Comparison of ENCODE assay signal across 17 cellular contexts in the genomic region with DNA sequence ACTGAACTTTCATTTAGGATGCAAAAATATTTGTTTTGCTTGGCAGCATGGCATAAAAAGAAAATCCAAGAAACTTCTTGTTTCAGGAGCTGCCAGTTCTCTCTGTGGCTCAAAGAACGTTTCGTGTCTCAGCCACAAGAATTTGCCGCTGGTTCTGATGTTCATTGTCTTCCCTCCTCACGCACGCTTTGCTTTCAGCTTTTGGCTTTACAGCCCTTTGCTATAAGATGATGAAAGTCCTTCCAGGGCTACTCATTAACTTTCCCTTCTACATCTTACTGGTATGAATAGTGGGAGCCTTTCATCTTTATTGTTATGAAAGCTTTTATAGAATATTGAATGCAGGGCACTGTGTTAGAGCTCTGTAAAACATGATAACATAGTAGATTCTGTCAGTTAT.
DNase-seq lines count a peak whose midpoint lies in the region; ATAC-seq, FAIRE-seq and TF ChIP-seq lines count a peak whose summit lies in the region.
"Had no signal": no experiment of that assay in that cellular context is flagged by ENCODE, and none has a peak within 500 bp of the region (broad histone marks: within the 10 kb centered on the region; RNA-seq: fewer than 3 reads in every experiment).

No MANE protein-coding gene starts in this region.

- H2AFZ ChIP-seq in astrocyte (ENCODE audit: low read depth, low read length): no peak overlapping the region

- H3K27ac Mint-ChIP-seq in astrocyte (ENCODE audit: unreplicated experiment): no peak overlapping the region
- H3K27ac Mint-ChIP-seq: activated CD4-positive, alpha-beta memory T cell treated with anti-CD3 and anti-CD28 coated beads, Interleukin-2, amount 10 ng/mL, durations not matched to agents 7 days and 5 days; CD4-positive, CD25-positive, alpha-beta regulatory T cell; stimulated activated naive CD8-positive, alpha-beta T cell treated with anti-CD3 and anti-CD28 coated beads, Interleukin-15, Interleukin-2, amounts not matched to agents 100 ng/mL and 50 ng/mL, for 24 hours had no signal

- H3K27ac ChIP-seq in astrocyte (ENCODE audit: low read depth, low read length): peak overlapping the region; percentile 71
- H3K27ac ChIP-seq: RWPE1 had no signal

- H3K4me1 Mint-ChIP-seq in astrocyte (ENCODE audit: low read depth, unreplicated experiment): peaks cover 36% of the 10 kb centered on the region
- H3K4me1 Mint-ChIP-seq: activated CD4-positive, alpha-beta memory T cell treated with anti-CD3 and anti-CD28 coated beads, Interleukin-2, amount 10 ng/mL, durations not matched to agents 7 days and 5 days; CD4-positive, CD25-positive, alpha-beta regulatory T cell; central memory CD8-positive, alpha-beta T cell had no signal

- H3K36me3 Mint-ChIP-seq in astrocyte (ENCODE audit: low read depth, unreplicated experiment): no peaks in the 10 kb centered on the region
- H3K36me3 Mint-ChIP-seq: CD4-positive, CD25-positive, alpha-beta regulatory T cell had no signal

- no peaks in the 10 kb centered on the region for H3K9me3 Mint-ChIP-seq in astrocyte (ENCODE audit: unreplicated experiment)
- H3K9me3 Mint-ChIP-seq: activated CD4-positive, alpha-beta memory T cell treated with anti-CD3 and anti-CD28 coated beads, Interleukin-2, amount 10 ng/mL, durations not matched to agents 7 days and 5 days; central memory CD8-positive, alpha-beta T cell; stimulated activated naive CD8-positive, alpha-beta T cell treated with anti-CD3 and anti-CD28 coated beads, Interleukin-15, Interleukin-2, amounts not matched to agents 100 ng/mL and 50 ng/mL, for 24 hours had no signal

- peak; percentile 91 for DNase-seq in GM04503 (ENCODE audit: low read depth)
- DNase-seq in astrocyte (ENCODE audit: low read depth): peak; percentile 95
- no peak for DNase-seq in left ventricle myocardium superior
- DNase-seq in NCI-H1105 (lab: John Stamatoyannopoulos, UW): no peak
- no peak for DNase-seq in NCI-H774 (lab: John Stamatoyannopoulos, UW)
- DNase-seq in Kasumi-1 (lab: John Stamatoyannopoulos, UW): no peak
- no peak for DNase-seq in amygdala (lab: John Stamatoyannopoulos, UW)
- DNase-seq: activated CD4-positive, alpha-beta memory T cell treated with anti-CD3 and anti-CD28 coated beads, Interleukin-2, amount 10 ng/mL, durations not matched to agents 7 days and 5 days; activated effector memory CD4-positive, alpha-beta T cell treated with anti-CD3 and anti-CD28 coated beads, Interleukin-2, amount 50 U/mL, for 16 hours; CD4-positive, CD25-positive, alpha-beta regulatory T cell; NCI-H1417; NCI-H524; T-helper 9 cell had no signal

- peak overlapping the region; percentile 63 for H3K9ac ChIP-seq in astrocyte (ENCODE audit: low read length)
- peak overlapping the region; percentile 70 for H3K9ac ChIP-seq in skeletal muscle satellite cell (ENCODE audit: low read depth, low read length)

- intact Hi-C loops in left ventricle myocardium superior (cut with micrococcal nuclease): no loop called here

- peak; percentile 33 for ATAC-seq in left ventricle myocardium superior

- H3K27me3 ChIP-seq in astrocyte (ENCODE audit: insufficient read depth, low read length) (no peaks in the 10 kb centered on the region), skeletal muscle satellite cell (ENCODE audit: control insufficient read depth, insufficient read depth, low read length) (no peaks in the 10 kb centered on the region)

- no peaks in the 10 kb centered on the region for H3K9me3 ChIP-seq in astrocyte (ENCODE audit: insufficient read depth, low read depth, low read length)
- H3K9me3 ChIP-seq in skeletal muscle satellite cell (replicated peaks; ENCODE audit: low read length): no peaks in the 10 kb centered on the region

- H3K4me2 ChIP-seq in astrocyte (ENCODE audit: low read length): peak overlapping the region; percentile 69
- H3K4me2 ChIP-seq in skeletal muscle satellite cell (ENCODE audit: low read length): peak overlapping the region; percentile 59

- H3K36me3 ChIP-seq in astrocyte (ENCODE audit: insufficient read depth, low read length) (no peaks in the 10 kb centered on the region), skeletal muscle satellite cell (ENCODE audit: insufficient read depth, low read length) (no peaks in the 10 kb centered on the region)

- no peaks in the 10 kb centered on the region for H4K20me1 ChIP-seq in astrocyte (ENCODE audit: insufficient read depth, low read length)

- FAIRE-seq in astrocyte (lab: Jason Lieb, UNC): peak; percentile 69

- peaks cover 39% of the 10 kb centered on the region for H3K79me2 ChIP-seq in astrocyte (ENCODE audit: insufficient read depth, low read length)

- H3K4me1 ChIP-seq in astrocyte (ENCODE audit: insufficient read depth, low read length): peaks cover 42% of the 10 kb centered on the region
- peaks cover 45% of the 10 kb centered on the region for H3K4me1 ChIP-seq in skeletal muscle satellite cell (ENCODE audit: control insufficient read depth, insufficient read depth, low read length)

- no peaks in the 10 kb centered on the region for H3K27me3 Mint-ChIP-seq in astrocyte (ENCODE audit: low read depth, unreplicated experiment)
- H3K27me3 Mint-ChIP-seq: activated CD4-positive, alpha-beta memory T cell treated with anti-CD3 and anti-CD28 coated beads, Interleukin-2, amount 10 ng/mL, durations not matched to agents 7 days and 5 days; CD4-positive, CD25-positive, alpha-beta regulatory T cell; central memory CD8-positive, alpha-beta T cell had no signal

- no peak for TF ChIP-seq CTCF in astrocyte (IDR thresholded peaks at IDR 0.05; ENCODE audit: insufficient read depth, low read depth, low read length)

- H3K4me3 Mint-ChIP-seq in astrocyte (ENCODE audit: unreplicated experiment): no peak overlapping the region
- H3K4me3 Mint-ChIP-seq: activated CD4-positive, alpha-beta memory T cell treated with anti-CD3 and anti-CD28 coated beads, Interleukin-2, amount 10 ng/mL, durations not matched to agents 7 days and 5 days; CD4-positive, CD25-positive, alpha-beta regulatory T cell; central memory CD8-positive, alpha-beta T cell; stimulated activated naive CD8-positive, alpha-beta T cell treated with anti-CD3 and anti-CD28 coated beads, Interleukin-15, Interleukin-2, amounts not matched to agents 100 ng/mL and 50 ng/mL, for 24 hours had no signal

- no peak overlapping the region for H3K4me3 ChIP-seq in astrocyte (ENCODE audit: insufficient read depth, low read depth, low read length)
- H3K4me3 ChIP-seq in skeletal muscle satellite cell (ENCODE audit: low read length): peak overlapping the region; percentile 26

Comparison
In these comparisons a context has a peak if more than half of its experiments do, and no peak if none do; other contexts are left out.
1. DNase-seq: peak in GM04503 (single experiment) and astrocyte (single experiment); none in left ventricle myocardium superior (single experiment), NCI-H1105 (single experiment), NCI-H774 (single experiment), Kasumi-1 (0 of 2) and amygdala (0 of 56).